In genomic region chr19:55676889-55677505, GRCh38 we compare ENCODE assay signal across 2 cellular contexts.
A peak's percentile ranks its signal among the peaks of the same experiment; 100 is the strongest.
TF ChIP-seq lines count a peak whose summit lies in the region.

No MANE protein-coding gene starts in this region.

TF ChIP-seq in GM23338, 12 proteins besides CTCF, POLR2A, EP300 and RAD21:
- no peak for TF ChIP-seq NANOG (IDR thresholded peaks at IDR 0.05; ENCODE audit: borderline replicate concordance)
TF ChIP-seq in GM23338: peak in this region for 0.

TF ChIP-seq in GM12878, 131 proteins besides CTCF, POLR2A, EP300 and RAD21:
- TF ChIP-seq ZNF24 (IDR thresholded peaks at IDR 0.05) (no peak), SIN3A (IDR thresholded peaks at IDR 0.05; ENCODE audit: low read depth, low read length) (peak; percentile 44; the same call in 1 of the 2 replicates), E4F1 (IDR thresholded peaks at IDR 0.05; ENCODE audit: borderline replicate concordance, partially characterized antibody) (no peak), PBX3 (IDR thresholded peaks at IDR 0.05; ENCODE audit: insufficient replicate concordance, low read depth, low read length) (no peak), ESRRA (IDR thresholded peaks at IDR 0.05; ENCODE audit: low read length) (no peak), POLR2AphosphoS2 (IDR thresholded peaks at IDR 0.05; ENCODE audit: low read depth, low read length) (no peak), NKRF (conservative IDR thresholded peaks at IDR 0.05) (no peak), YY1 (IDR thresholded peaks at IDR 0.05; ENCODE audit: low read depth, low read length) (0 out of 2 replicates have a peak, but pooled peaks have one; percentile 32)
